In the genomic region with DNA sequence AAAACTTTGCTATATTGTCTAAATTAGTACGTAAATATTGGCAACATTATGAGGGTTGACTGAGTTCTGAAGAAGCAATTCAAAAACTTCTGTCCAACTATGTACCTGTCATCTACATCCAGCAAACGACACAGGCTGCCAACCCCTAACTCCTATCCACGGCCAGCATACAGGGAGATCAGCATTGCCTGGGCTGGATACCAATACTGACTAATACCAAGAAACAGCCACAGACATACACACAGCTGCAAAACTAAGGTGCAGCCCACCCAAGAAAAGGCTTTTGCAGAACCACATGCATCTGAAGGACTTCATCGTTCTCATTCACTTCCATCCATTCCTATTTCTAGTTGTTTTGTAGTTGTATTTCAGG, we compare ENCODE assay signal across 12 cellular contexts. TPM values are rescaled to one million over a fixed set of nuclear protein-coding genes. Genes with fewer than 3 reads are reported as not detected.
A peak's percentile ranks its signal among the peaks of the same experiment; 100 is the strongest.
DNase-seq lines count a peak whose midpoint lies in the region; ATAC-seq and TF ChIP-seq lines count a peak whose summit lies in the region.
"Had no signal": no experiment of that assay in that cellular context is flagged by ENCODE, and none has a peak within 500 bp of the region (broad histone marks: within the 10 kb centered on the region; RNA-seq: fewer than 3 reads in every experiment).

No MANE protein-coding gene starts in this region.

- CTCF ChIA-PET in activated CD8-positive, alpha-beta T cell treated with anti-CD3 and anti-CD28 coated beads for 36 hours (lab: Charles Lee): interaction anchor here (1.2 to 9.7 kb wide), 4 partner anchors 10 to 160 kb away, joined by 3 to 105 read pairs (median 9); no protein-coding TSS in a partner anchor
- CTCF ChIA-PET in activated CD8-positive, alpha-beta T cell treated with anti-CD3 and anti-CD28 coated beads, Interleukin-2, amount 10 ng/mL, durations not matched to agents 7 days and 5 days (lab: Charles Lee): interaction anchor here (1.2 to 2.9 kb wide), 4 partner anchors 9 to 103 kb away, joined by 4 to 39 read pairs (median 9); no protein-coding TSS in a partner anchor
- CTCF ChIA-PET in activated B cell treated with CpG ODN at 0.5 μM for 24 hours (lab: Charles Lee): no interaction called here

- no peak for TF ChIP-seq CTCF in activated CD8-positive, alpha-beta T cell treated with anti-CD3 and anti-CD28 coated beads for 36 hours (IDR thresholded peaks at IDR 0.05)
- no peak for TF ChIP-seq CTCF in activated B cell treated with CpG ODN at 0.5 μM for 24 hours (IDR thresholded peaks at IDR 0.05)

- H3K9me3 Mint-ChIP-seq in activated CD8-positive, alpha-beta T cell treated with anti-CD3 and anti-CD28 coated beads for 36 hours: no peaks in the 10 kb centered on the region
- H3K9me3 Mint-ChIP-seq in activated CD8-positive, alpha-beta T cell treated with anti-CD3 and anti-CD28 coated beads, Interleukin-2, amount 10 ng/mL, durations not matched to agents 7 days and 5 days (ENCODE audit: insufficient read depth): no peaks in the 10 kb centered on the region
- H3K9me3 Mint-ChIP-seq in activated B cell treated with CpG ODN at 0.5 μM for 24 hours: no peaks in the 10 kb centered on the region
- H3K9me3 Mint-ChIP-seq in stimulated activated effector memory CD8-positive, alpha-beta T cell treated with anti-CD3 and anti-CD28 coated beads, Interleukin-12 subunit alpha, Interleukin-12 subunit beta, amount 100 ng/mL, for 72 hours: no peaks in the 10 kb centered on the region

- intact Hi-C loops in activated CD8-positive, alpha-beta T cell treated with anti-CD3 and anti-CD28 coated beads for 36 hours (cut with micrococcal nuclease): loop anchor here (10.0 kb wide), 1 partner anchor 360 kb away; a partner anchor contains a TSS
- intact Hi-C loops in activated B cell treated with CpG ODN at 0.5 μM for 24 hours (cut with micrococcal nuclease): loop anchor here (5.0 kb wide), 2 partner anchors 87 to 667 kb away; a partner anchor contains a TSS

- no peaks in the 10 kb centered on the region for H3K9me3 ChIP-seq in iPS-18a (ENCODE audit: control insufficient read depth, low read depth, low read length)

- peaks cover 39% of the 10 kb centered on the region for H3K4me1 Mint-ChIP-seq in activated CD8-positive, alpha-beta T cell treated with anti-CD3 and anti-CD28 coated beads for 36 hours (ENCODE audit: low read depth)
- peaks cover 45% of the 10 kb centered on the region for H3K4me1 Mint-ChIP-seq in activated CD8-positive, alpha-beta T cell treated with anti-CD3 and anti-CD28 coated beads, Interleukin-2, amount 10 ng/mL, durations not matched to agents 7 days and 5 days (ENCODE audit: low read depth)
- H3K4me1 Mint-ChIP-seq in activated B cell treated with CpG ODN at 0.5 μM for 24 hours: peaks cover 32% of the 10 kb centered on the region
- H3K4me1 Mint-ChIP-seq in stimulated activated effector memory CD8-positive, alpha-beta T cell treated with anti-CD3 and anti-CD28 coated beads, Interleukin-12 subunit alpha, Interleukin-12 subunit beta, amount 100 ng/mL, for 72 hours: peaks cover 50% of the 10 kb centered on the region

- H3K27me3 ChIP-seq in iPS-18a (ENCODE audit: control insufficient read depth, insufficient read depth, low read length): no peaks in the 10 kb centered on the region

- peak overlapping the region; percentile 59 for H3K9ac ChIP-seq in iPS-18a (ENCODE audit: low read length)

- POLR2A ChIA-PET in activated CD8-positive, alpha-beta T cell treated with anti-CD3 and anti-CD28 coated beads for 36 hours (lab: Charles Lee): no interaction called here
- POLR2A ChIA-PET in activated CD8-positive, alpha-beta T cell treated with anti-CD3 and anti-CD28 coated beads, Interleukin-2, amount 10 ng/mL, durations not matched to agents 7 days and 5 days (lab: Charles Lee): no interaction called here
- POLR2A ChIA-PET in activated B cell treated with CpG ODN at 0.5 μM for 24 hours (lab: Charles Lee): no interaction called here

- peak overlapping the region; percentile 76 for H3K27ac ChIP-seq in iPS-18a (ENCODE audit: low read length)

- peaks cover 20% of the 10 kb centered on the region for H3K36me3 ChIP-seq in iPS-18a (ENCODE audit: control insufficient read depth, low read depth, low read length)

- peak overlapping the region; percentile 92 for H3K4me3 Mint-ChIP-seq in activated CD8-positive, alpha-beta T cell treated with anti-CD3 and anti-CD28 coated beads for 36 hours
- no peak overlapping the region for H3K4me3 Mint-ChIP-seq in activated CD8-positive, alpha-beta T cell treated with anti-CD3 and anti-CD28 coated beads, Interleukin-2, amount 10 ng/mL, durations not matched to agents 7 days and 5 days
- H3K4me3 Mint-ChIP-seq in activated B cell treated with CpG ODN at 0.5 μM for 24 hours: peak overlapping the region; percentile 12
- H3K4me3 Mint-ChIP-seq in stimulated activated effector memory CD8-positive, alpha-beta T cell treated with anti-CD3 and anti-CD28 coated beads, Interleukin-12 subunit alpha, Interleukin-12 subunit beta, amount 100 ng/mL, for 72 hours: peak overlapping the region; percentile 98

- peaks cover 17% of the 10 kb centered on the region for H3K36me3 Mint-ChIP-seq in activated CD8-positive, alpha-beta T cell treated with anti-CD3 and anti-CD28 coated beads for 36 hours (ENCODE audit: low read depth)
- peaks cover 22% of the 10 kb centered on the region for H3K36me3 Mint-ChIP-seq in activated CD8-positive, alpha-beta T cell treated with anti-CD3 and anti-CD28 coated beads, Interleukin-2, amount 10 ng/mL, durations not matched to agents 7 days and 5 days (ENCODE audit: low read depth)
- H3K36me3 Mint-ChIP-seq in activated B cell treated with CpG ODN at 0.5 μM for 24 hours (ENCODE audit: low read depth): peaks cover 27% of the 10 kb centered on the region
- H3K36me3 Mint-ChIP-seq in stimulated activated effector memory CD8-positive, alpha-beta T cell treated with anti-CD3 and anti-CD28 coated beads, Interleukin-12 subunit alpha, Interleukin-12 subunit beta, amount 100 ng/mL, for 72 hours: peaks cover 63% of the 10 kb centered on the region

- H3K27ac Mint-ChIP-seq in activated CD8-positive, alpha-beta T cell treated with anti-CD3 and anti-CD28 coated beads for 36 hours: no peak overlapping the region
- no peak overlapping the region for H3K27ac Mint-ChIP-seq in activated CD8-positive, alpha-beta T cell treated with anti-CD3 and anti-CD28 coated beads, Interleukin-2, amount 10 ng/mL, durations not matched to agents 7 days and 5 days
- H3K27ac Mint-ChIP-seq in activated B cell treated with CpG ODN at 0.5 μM for 24 hours: no peak overlapping the region
- H3K27ac Mint-ChIP-seq in stimulated activated effector memory CD8-positive, alpha-beta T cell treated with anti-CD3 and anti-CD28 coated beads, Interleukin-12 subunit alpha, Interleukin-12 subunit beta, amount 100 ng/mL, for 72 hours: peak overlapping the region; percentile 54

- peak overlapping the region; percentile 93 for H3K4me3 ChIP-seq in iPS-18a (ENCODE audit: low read length)

- peaks cover 35% of the 10 kb centered on the region for H3K4me1 ChIP-seq in iPS-18a (ENCODE audit: control insufficient read depth, low read depth, low read length)

- no peak for DNase-seq in activated CD8-positive, alpha-beta T cell treated with anti-CD3 and anti-CD28 coated beads for 36 hours
- DNase-seq in activated CD8-positive, alpha-beta T cell treated with anti-CD3 and anti-CD28 coated beads, Interleukin-2, amount 10 ng/mL, durations not matched to agents 7 days and 5 days: no peak
- DNase-seq in activated B cell treated with CpG ODN at 0.5 μM for 24 hours (no peak), SIG-M5 treated with dmso at 0.1 percent for 504 hours (lab: John Stamatoyannopoulos, UW; ENCODE audit: unreplicated experiment) (no peak), medulla oblongata (ENCODE audit: extremely low spot score) (no peak), NCI-H146 treated with DMSO at 0.1 percent for 48 hours (lab: John Stamatoyannopoulos, UW; ENCODE audit: unreplicated experiment) (no peak)
- no peak for DNase-seq in stimulated activated effector memory CD8-positive, alpha-beta T cell treated with anti-CD3 and anti-CD28 coated beads, Interleukin-12 subunit alpha, Interleukin-12 subunit beta, amount 100 ng/mL, for 72 hours (ENCODE audit: low spot score in 2 of 2)
- DNase-seq: effector memory CD4-positive, alpha-beta T cell; NCI-H2081 treated with DMSO at 0.1 percent for 48 hours; SHP77; stimulated activated CD4-positive, alpha-beta T cell treated with anti-CD3 and anti-CD28 coated beads, Interleukin-2, amount 100 ng/mL, for 24 hours had no signal

- no peak for ATAC-seq in activated CD8-positive, alpha-beta T cell treated with anti-CD3 and anti-CD28 coated beads for 36 hours
- no peak for ATAC-seq in activated CD8-positive, alpha-beta T cell treated with anti-CD3 and anti-CD28 coated beads, Interleukin-2, amount 10 ng/mL, durations not matched to agents 7 days and 5 days
- ATAC-seq in activated B cell treated with CpG ODN at 0.5 μM for 24 hours (ENCODE audit: low read depth): no peak
- ATAC-seq in stimulated activated effector memory CD8-positive, alpha-beta T cell treated with anti-CD3 and anti-CD28 coated beads, Interleukin-12 subunit alpha, Interleukin-12 subunit beta, amount 100 ng/mL, for 72 hours: no peak

- H3K27me3 Mint-ChIP-seq in activated CD8-positive, alpha-beta T cell treated with anti-CD3 and anti-CD28 coated beads for 36 hours: no peaks in the 10 kb centered on the region
- no peaks in the 10 kb centered on the region for H3K27me3 Mint-ChIP-seq in activated CD8-positive, alpha-beta T cell treated with anti-CD3 and anti-CD28 coated beads, Interleukin-2, amount 10 ng/mL, durations not matched to agents 7 days and 5 days (ENCODE audit: low read depth)
- no peaks in the 10 kb centered on the region for H3K27me3 Mint-ChIP-seq in activated B cell treated with CpG ODN at 0.5 μM for 24 hours

RNA-seq across cellular contexts. Expression of a gene that starts 2.0 kb away (rescaled TPM):
- total RNA-seq in activated CD8-positive, alpha-beta T cell treated with anti-CD3 and anti-CD28 coated beads for 36 hours: 10 to 100 TPM; 22.8 to 30.9 TPM
- 10 to 100 TPM; 27.0 to 36.1 TPM for total RNA-seq in activated CD8-positive, alpha-beta T cell treated with anti-CD3 and anti-CD28 coated beads, Interleukin-2, amount 10 ng/mL, durations not matched to agents 7 days and 5 days
- 43.3 and 59.1 TPM in 2 replicates for total RNA-seq in activated B cell treated with CpG ODN at 0.5 μM for 24 hours

RNA-seq across cellular contexts. Expression of a gene that starts 2.4 kb away (rescaled TPM):
- total RNA-seq in activated CD8-positive, alpha-beta T cell treated with anti-CD3 and anti-CD28 coated beads for 36 hours: 10 to 100 TPM; 17.3 to 17.5 TPM
- total RNA-seq in activated CD8-positive, alpha-beta T cell treated with anti-CD3 and anti-CD28 coated beads, Interleukin-2, amount 10 ng/mL, durations not matched to agents 7 days and 5 days: 10 to 100 TPM; 19.3 to 19.4 TPM
- total RNA-seq in activated B cell treated with CpG ODN at 0.5 μM for 24 hours: 15.2 and 18.4 TPM in 2 replicates

RNA-seq across cellular contexts. Expression of a gene that starts 17.9 kb away (rescaled TPM):
- under 1 TPM; 0.56 to 0.58 TPM for total RNA-seq in activated CD8-positive, alpha-beta T cell treated with anti-CD3 and anti-CD28 coated beads for 36 hours
- total RNA-seq in activated CD8-positive, alpha-beta T cell treated with anti-CD3 and anti-CD28 coated beads, Interleukin-2, amount 10 ng/mL, durations not matched to agents 7 days and 5 days: 1 to 10 TPM; 1.0 to 1.1 TPM
- 1.9 and 2.0 TPM in 2 replicates for total RNA-seq in activated B cell treated with CpG ODN at 0.5 μM for 24 hours
